Comparison of ENCODE assay signal across 1 cellular context in the genomic region with DNA sequence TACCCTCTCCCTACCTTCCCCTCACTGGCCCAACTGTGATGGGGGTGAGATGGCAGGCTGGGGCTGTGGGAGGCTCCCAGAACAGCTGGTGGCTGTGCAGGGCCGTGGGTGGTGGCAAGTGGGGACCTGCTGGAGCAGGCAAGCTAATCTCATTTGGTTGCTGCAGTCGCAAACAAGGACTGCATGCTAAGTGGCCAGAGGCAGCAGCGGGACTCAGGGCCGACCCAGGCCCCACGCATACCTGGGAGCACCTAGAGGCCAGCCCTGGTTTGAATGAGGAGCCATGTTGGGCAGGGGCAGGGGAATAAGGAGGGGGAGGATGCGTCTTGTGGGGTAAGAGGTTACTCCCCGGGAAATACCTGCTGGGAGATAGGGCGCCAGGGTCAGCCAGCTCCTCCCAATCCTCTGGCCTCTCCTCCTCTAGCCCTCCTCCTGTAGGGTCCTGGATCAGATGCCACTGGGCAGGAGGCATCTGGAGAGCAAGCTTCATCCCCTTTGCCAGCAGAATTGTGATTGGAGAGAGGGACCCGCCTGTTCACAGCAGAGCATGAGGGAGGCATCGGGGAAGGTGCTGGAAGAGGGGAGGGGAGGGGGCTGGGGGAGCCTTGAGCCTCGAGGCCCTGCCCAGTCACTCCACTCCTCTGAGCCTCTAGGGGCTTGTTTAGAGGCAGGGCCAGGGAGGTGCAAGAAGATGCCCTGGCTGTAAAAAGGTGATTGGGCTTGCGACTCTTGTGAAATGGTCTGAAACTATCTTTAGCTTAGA.
TF ChIP-seq lines count a peak whose summit lies in the region.

No MANE protein-coding gene starts in this region.

TF ChIP-seq in H1, 55 proteins besides CTCF, POLR2A, EP300 and RAD21:
- no peak for TF ChIP-seq KDM5A (IDR thresholded peaks at IDR 0.05; ENCODE audit: low read length)
- TF ChIP-seq, protein P1, sequence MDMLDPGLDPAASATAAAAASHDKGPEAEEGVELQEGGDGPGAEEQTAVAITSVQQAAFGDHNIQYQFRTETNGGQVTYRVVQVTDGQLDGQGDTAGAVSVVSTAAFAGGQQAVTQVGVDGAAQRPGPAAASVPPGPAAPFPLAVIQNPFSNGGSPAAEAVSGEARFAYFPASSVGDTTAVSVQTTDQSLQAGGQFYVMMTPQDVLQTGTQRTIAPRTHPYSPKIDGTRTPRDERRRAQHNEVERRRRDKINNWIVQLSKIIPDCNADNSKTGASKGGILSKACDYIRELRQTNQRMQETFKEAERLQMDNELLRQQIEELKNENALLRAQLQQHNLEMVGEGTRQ (IDR thresholded peaks at IDR 0.05; ENCODE audit: low read length), result no peak
- no peak for TF ChIP-seq JUN (IDR thresholded peaks at IDR 0.05; ENCODE audit: low read depth, low read length)
- peak; percentile 38; the same call in 1 of the 2 replicates for TF ChIP-seq MAX (IDR thresholded peaks at IDR 0.05)
- no peak for TF ChIP-seq TAF1 (IDR thresholded peaks at IDR 0.05; ENCODE audit: low read depth, low read length)
- TF ChIP-seq, protein P2, sequence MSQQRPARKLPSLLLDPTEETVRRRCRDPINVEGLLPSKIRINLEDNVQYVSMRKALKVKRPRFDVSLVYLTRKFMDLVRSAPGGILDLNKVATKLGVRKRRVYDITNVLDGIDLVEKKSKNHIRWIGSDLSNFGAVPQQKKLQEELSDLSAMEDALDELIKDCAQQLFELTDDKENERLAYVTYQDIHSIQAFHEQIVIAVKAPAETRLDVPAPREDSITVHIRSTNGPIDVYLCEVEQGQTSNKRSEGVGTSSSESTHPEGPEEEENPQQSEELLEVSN (IDR thresholded peaks at IDR 0.05), result peak; percentile 63; the same call in 1 of the 2 replicates
- TF ChIP-seq SP1 (IDR thresholded peaks at IDR 0.05; ENCODE audit: low read depth, low read length), result no peak
TF ChIP-seq in H1: peak in this region for 2.
